1 cellular context compared by ENCODE assay signal in the genomic region with DNA sequence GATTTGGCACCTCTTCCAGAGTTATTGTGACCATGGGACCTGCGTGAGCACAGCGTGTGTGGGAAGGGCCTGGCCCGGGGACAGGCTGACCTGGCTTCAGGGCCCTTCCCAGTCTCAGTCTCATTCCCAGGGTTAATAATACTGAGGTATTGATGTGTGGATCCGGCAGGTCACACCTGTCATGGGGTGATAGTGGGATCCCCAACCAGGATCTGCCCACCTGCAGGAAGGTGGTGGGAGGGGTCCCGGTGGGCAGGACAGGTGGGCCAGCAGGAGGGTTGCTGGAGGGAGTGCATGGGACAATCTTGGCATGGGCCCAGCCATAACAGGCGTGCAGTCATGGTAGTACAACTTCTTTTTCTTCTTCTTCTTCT.
TF ChIP-seq lines count a peak whose summit lies in the region.

No MANE protein-coding gene starts in this region.

TF ChIP-seq in endothelial cell of umbilical vein, 7 proteins besides CTCF, POLR2A, EP300 and RAD21 (continued from another document):
- TF ChIP-seq MAX (IDR thresholded peaks at IDR 0.05; ENCODE audit: insufficient read depth, insufficient read length): no peak
- no peak for TF ChIP-seq FOS (IDR thresholded peaks at IDR 0.05; ENCODE audit: borderline replicate concordance, insufficient read depth, low read length)
- TF ChIP-seq POLR2AphosphoS5 (IDR thresholded peaks at IDR 0.05; ENCODE audit: insufficient read depth, low read depth, low read length): no peak
